In the genomic region with DNA sequence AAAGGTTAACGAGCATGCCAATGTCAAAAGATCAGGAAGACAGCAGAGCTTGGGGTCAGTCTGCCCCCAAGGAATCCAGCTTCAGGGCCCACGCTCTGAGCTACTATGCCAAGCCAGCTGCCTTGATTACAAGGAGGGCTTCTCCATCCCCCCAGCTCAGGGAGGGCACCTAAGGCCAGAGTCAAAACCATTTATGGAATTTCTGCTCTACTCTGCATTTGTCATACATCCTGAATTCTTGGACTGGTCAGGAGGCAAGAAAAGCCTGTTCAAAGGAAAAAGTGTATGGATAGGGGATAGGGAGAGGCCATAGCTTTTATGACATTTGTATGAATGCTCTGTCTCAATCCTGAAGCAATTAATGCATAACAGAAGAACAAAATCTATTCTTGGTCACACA, we compare ENCODE assay signal across 21 cellular contexts.
"Had no signal": no experiment of that assay in that cellular context is flagged by ENCODE, and none has a peak within 500 bp of the region (broad histone marks: within the 10 kb centered on the region; RNA-seq: fewer than 3 reads in every experiment).

No MANE protein-coding gene starts in this region.

- H3K4me1 Mint-ChIP-seq: naive B cell; stimulated activated effector memory CD8-positive, alpha-beta T cell treated with anti-CD3 and anti-CD28 coated beads, Interleukin-12 subunit alpha, Interleukin-12 subunit beta, amount 100 ng/mL, for 72 hours had no signal

- H3K27ac ChIP-seq: esophagus squamous epithelium, gastroesophageal sphincter, suprapubic skin, thyroid gland had no signal

- H3K4me1 ChIP-seq: esophagus squamous epithelium, gastroesophageal sphincter, suprapubic skin, thyroid gland, uterus had no signal

- H3K9me3 Mint-ChIP-seq: dendritic cell treated with granulocyte-macrophage colony-stimulating factor and Interleukin-4, amounts not matched to agents 40 ng/mL and 50 ng/mL, for 4 days; naive B cell; nephron; stimulated activated effector memory CD8-positive, alpha-beta T cell treated with anti-CD3 and anti-CD28 coated beads, Interleukin-12 subunit alpha, Interleukin-12 subunit beta, amount 100 ng/mL, for 72 hours; type B pancreatic cell had no signal

- H3K4me3 ChIP-seq: esophagus squamous epithelium, gastroesophageal sphincter, lung, right atrium auricular region, suprapubic skin, thyroid gland, uterus had no signal

- H3K27me3 ChIP-seq: esophagus squamous epithelium, gastroesophageal sphincter, right atrium auricular region, suprapubic skin, thyroid gland, uterus had no signal

- H3K27ac Mint-ChIP-seq: dendritic cell treated with granulocyte-macrophage colony-stimulating factor and Interleukin-4, amounts not matched to agents 40 ng/mL and 50 ng/mL, for 4 days; naive B cell; stimulated activated effector memory CD8-positive, alpha-beta T cell treated with anti-CD3 and anti-CD28 coated beads, Interleukin-12 subunit alpha, Interleukin-12 subunit beta, amount 100 ng/mL, for 72 hours; type B pancreatic cell had no signal

- H3K4me3 Mint-ChIP-seq: dendritic cell treated with granulocyte-macrophage colony-stimulating factor and Interleukin-4, amounts not matched to agents 40 ng/mL and 50 ng/mL, for 4 days; nephron; stimulated activated effector memory CD8-positive, alpha-beta T cell treated with anti-CD3 and anti-CD28 coated beads, Interleukin-12 subunit alpha, Interleukin-12 subunit beta, amount 100 ng/mL, for 72 hours; type B pancreatic cell had no signal

- H3K36me3 ChIP-seq: esophagus squamous epithelium, gastroesophageal sphincter, right atrium auricular region, suprapubic skin, thyroid gland, uterus had no signal

- DNase-seq: esophagus squamous epithelium; glutamatergic neuron; hippocampal formation; left colon; left ventricle myocardium superior; mesenchymal stem cell; naive B cell; posterior cingulate gyrus; stimulated activated CD4-positive, alpha-beta T cell treated with anti-CD3 and anti-CD28 coated beads, Interleukin-4, amount 100 ng/mL, for 1 hour; stimulated activated CD8-positive, alpha-beta memory T cell treated with anti-CD3 and anti-CD28 coated beads, Interleukin-4, amount 100 ng/mL, for 48 hours; stimulated activated naive CD8-positive, alpha-beta T cell treated with anti-CD3 and anti-CD28 coated beads, Interleukin-15, Interleukin-2, amounts not matched to agents 100 U/mL and 50 U/mL, for 24 hours; thyroid gland; uterus had no signal

- H3K36me3 Mint-ChIP-seq: naive B cell; stimulated activated effector memory CD8-positive, alpha-beta T cell treated with anti-CD3 and anti-CD28 coated beads, Interleukin-12 subunit alpha, Interleukin-12 subunit beta, amount 100 ng/mL, for 72 hours had no signal

- ATAC-seq: gastroesophageal sphincter; left colon; left ventricle myocardium superior; stimulated activated naive CD8-positive, alpha-beta T cell treated with anti-CD3 and anti-CD28 coated beads, Interleukin-15, Interleukin-2, amounts not matched to agents 100 U/mL and 50 U/mL, for 24 hours had no signal

- H3K9me3 ChIP-seq: esophagus squamous epithelium, gastroesophageal sphincter, right atrium auricular region, suprapubic skin, thyroid gland, uterus had no signal

- H3K27me3 Mint-ChIP-seq: dendritic cell treated with granulocyte-macrophage colony-stimulating factor and Interleukin-4, amounts not matched to agents 40 ng/mL and 50 ng/mL, for 4 days; type B pancreatic cell had no signal
